In genomic region chr16:30446203-30446595, GRCh38 we compare ENCODE assay signal across 8 cellular contexts. TPM values are rescaled to one million over a fixed set of nuclear protein-coding genes. Genes with fewer than 3 reads are reported as not detected.
DNase-seq lines count a peak whose midpoint lies in the region; ATAC-seq, FAIRE-seq and TF ChIP-seq lines count a peak whose summit lies in the region.

No MANE protein-coding gene starts in this region.

- ATAC-seq in A549 (no peak), HG02885 (IDR thresholded peaks at IDR 0.05; ENCODE audit: poor library complexity, unreplicated experiment) (no peak), GM18870 (IDR thresholded peaks at IDR 0.05; ENCODE audit: unreplicated experiment) (no peak)

- FAIRE-seq in A549 (lab: Jason Lieb, UNC) = no peak

- WGBS in A549 (ENCODE audit: missing lambda C conversion rate) = 74% methylated on average over 10 of the region's 10 CpGs

- POLR2A ChIA-PET in A549 (lab: Yijun Ruan, JAX) = interaction anchor here (0.6 to 2.5 kb wide), 5 partner anchors 15 to 188 kb away, joined by 3 to 11 read pairs (median 3); partner anchors contain the start of genes DCTPP1 and ZNF764

- H3K27me3 ChIP-seq in HUES6 (ENCODE audit: control insufficient read depth, insufficient read depth, low read length) = no peaks in the 10 kb centered on the region
- no peaks in the 10 kb centered on the region for H3K27me3 ChIP-seq in muscle layer of colon (ENCODE audit: control insufficient read depth in 1 of 2, insufficient read depth in 2 of 2, low read length in 2 of 2)

- H3K27ac ChIP-seq in A549 (peak overlapping the region; percentile 91 to 99), HUES6 (ENCODE audit: low read depth, low read length) (no peak overlapping the region), muscle layer of colon (ENCODE audit: low read depth, low read length) (peak overlapping the region; percentile 90)

- H3K9me3 ChIP-seq in A549 = no peaks in the 10 kb centered on the region
- peaks cover 7% of the 10 kb centered on the region; the same call in 1 of the 2 replicates for H3K9me3 ChIP-seq in HUES6 (ENCODE audit: control insufficient read depth, insufficient read depth, low read depth, low read length)
- no peaks in the 10 kb centered on the region for H3K9me3 ChIP-seq in muscle layer of colon (ENCODE audit: low read length)

- peaks cover 19% of the 10 kb centered on the region for H3K4me1 ChIP-seq in A549
- peaks cover 14% of the 10 kb centered on the region for H3K4me1 ChIP-seq in HUES6 (ENCODE audit: control insufficient read depth, insufficient read depth, low read length)
- peaks cover 23% of the 10 kb centered on the region for H3K4me1 ChIP-seq in muscle layer of colon (ENCODE audit: insufficient read depth, low read length)

- TF ChIP-seq CTCF in A549 (IDR thresholded peaks at IDR 0.05) (no peak), cardiac fibroblast (IDR thresholded peaks at IDR 0.05; ENCODE audit: low read depth, low read length) (no peak)

- peaks cover 14% of the 10 kb centered on the region for H3K36me3 ChIP-seq in HUES6 (ENCODE audit: control insufficient read depth, insufficient read depth, low read length)
- peaks cover 13% of the 10 kb centered on the region for H3K36me3 ChIP-seq in muscle layer of colon (ENCODE audit: insufficient read depth, low read length)

- CTCF ChIA-PET in A549 (lab: Yijun Ruan, JAX) = interaction anchor here (1.3 to 6.7 kb wide), 4 partner anchors 15 to 183 kb away, joined by 5 to 36 read pairs (median 6); partner anchors contain the start of gene DCTPP1

- TF ChIP-seq EP300 in A549 (IDR thresholded peaks at IDR 0.05) = no peak

- peak overlapping the region; percentile 84 for H3K4me3 ChIP-seq in A549
- peak overlapping the region; percentile 68 for H3K4me3 ChIP-seq in HUES6 (ENCODE audit: low read depth, low read length)
- H3K4me3 ChIP-seq in cardiac fibroblast (replicated peaks in 1 of 2; ENCODE audit: low read depth in 2 of 2, low read length in 2 of 2) = peak overlapping the region; percentile 76 to 90
- peak overlapping the region in 1 of 2 donors; percentile 96 for H3K4me3 ChIP-seq in muscle layer of colon (ENCODE audit: low read depth in 1 of 2, low read length in 2 of 2)

- TF ChIP-seq POLR2A in A549 (IDR thresholded peaks at IDR 0.05; ENCODE audit: low read length) = no peak

- no peak for TF ChIP-seq RAD21 in A549 (conservative IDR thresholded peaks at IDR 0.05 in 1 of 2, IDR thresholded peaks at IDR 0.05 in 1 of 2)

- DNase-seq in A549 (ENCODE audit: low read depth in 1 of 2, low spot score in 1 of 2) (no peak), cardiac fibroblast (ENCODE audit: low read depth in 2 of 2) (no peak), DMS79 treated with DMSO at 0.1 percent for 48 hours (lab: John Stamatoyannopoulos, UW) (no peak), LoVo (ENCODE audit: low spot score) (no peak)

- H3K9ac ChIP-seq in HUES6 (ENCODE audit: low read length) (no peak overlapping the region), muscle layer of colon (ENCODE audit: low read length) (no peak overlapping the region)

- peak overlapping the region; percentile 83 for H3K4me2 ChIP-seq in A549

TF ChIP-seq in A549, 52 proteins besides CTCF, POLR2A, EP300 and RAD21:
- 0 out of 2 replicates have a peak, but pooled peaks have one; percentile 4 for TF ChIP-seq USF2 (IDR thresholded peaks at IDR 0.05)
- TF ChIP-seq BHLHE40 (IDR thresholded peaks at IDR 0.05; ENCODE audit: low read depth, low read length) = no peak
- no peak for TF ChIP-seq ESRRA (IDR thresholded peaks at IDR 0.05; ENCODE audit: borderline replicate concordance, low read length)
- no peak for TF ChIP-seq HOXB5 (CRISPR knock-in tag; IDR thresholded peaks at IDR 0.05)
- TF ChIP-seq ATOH8 (CRISPR knock-in tag; IDR thresholded peaks at IDR 0.05; ENCODE audit: low read depth) = no peak
- no peak for TF ChIP-seq ZSCAN20 (CRISPR knock-in tag; IDR thresholded peaks at IDR 0.05)
- no peak for TF ChIP-seq KDM5A (IDR thresholded peaks at IDR 0.05)
- TF ChIP-seq HES2 (IDR thresholded peaks at IDR 0.05) = 0 out of 2 replicates have a peak, but pooled peaks have one; percentile 6
- no peak for TF ChIP-seq FOXS1 (CRISPR knock-in tag; IDR thresholded peaks at IDR 0.05)
- no peak for TF ChIP-seq NR3C1 (IDR thresholded peaks at IDR 0.05)
- TF ChIP-seq ZNF302 (CRISPR knock-in tag; IDR thresholded peaks at IDR 0.05) = no peak
- no peak for TF ChIP-seq HDAC2 (IDR thresholded peaks at IDR 0.05)
- TF ChIP-seq EHMT2 (IDR thresholded peaks at IDR 0.05; ENCODE audit: low read depth) = no peak
- TF ChIP-seq CBX2 (IDR thresholded peaks at IDR 0.05; ENCODE audit: borderline replicate concordance, low read depth) = no peak
- TF ChIP-seq SREBF2 (IDR thresholded peaks at IDR 0.05) = no peak
- TF ChIP-seq CBX8 (IDR thresholded peaks at IDR 0.05) = no peak

RNA-seq across cellular contexts. Expression of gene SEPHS2, which starts 0.5 kb away (rescaled TPM):
- 61.5 and 72.6 TPM in 2 replicates for polyA plus RNA-seq in A549 (2011; rRNA removed)
- 36.4 and 42.6 TPM in 2 replicates for polyA plus RNA-seq in A549 (2012; cell fraction: cytosol; rRNA removed)
- polyA plus RNA-seq in A549 (2012; cell fraction: nucleus; rRNA removed) = 16.1 and 18.8 TPM in 2 replicates
- 42.8 to 48.9 TPM (median 47.8 TPM) in 3 replicates for polyA plus RNA-seq in A549 (2017; fragmentation: RNase III; extraction: RNeasy Plus Mini Kit Qiagen cat#74134 plus additional on column Dnase treatment)
- polyA minus RNA-seq in A549 (2011; rRNA and poly(A)+ RNA removed) = 32.3 and 37.4 TPM in 2 replicates

RNA-seq across cellular contexts. Expression of gene DCTPP1, which starts 16.4 kb away (rescaled TPM):
- polyA plus RNA-seq in A549 (2011; rRNA removed) (105 and 122 TPM in 2 replicates), A549 (2017; fragmentation: RNase III; extraction: RNeasy Plus Mini Kit Qiagen cat#74134 plus additional on column Dnase treatment) (114 to 121 TPM (median 120 TPM) in 3 replicates)
- polyA plus RNA-seq in A549 (2012; cell fraction: cytosol; rRNA removed) = 179 and 200 TPM in 2 replicates
- 106 and 110 TPM in 2 replicates for polyA plus RNA-seq in A549 (2012; cell fraction: nucleus; rRNA removed)
- 36.0 and 47.7 TPM in 2 replicates for polyA minus RNA-seq in A549 (2011; rRNA and poly(A)+ RNA removed)

RNA-seq across cellular contexts. Expression of gene ITGAL, which starts 26.3 kb away (rescaled TPM):
- polyA plus RNA-seq in A549 (2011; rRNA removed) (0.40 and 0.94 TPM in 2 replicates), A549 (2017; fragmentation: RNase III; extraction: RNeasy Plus Mini Kit Qiagen cat#74134 plus additional on column Dnase treatment) (0.08 to 0.51 TPM (median 0.17 TPM) in 3 replicates)
- polyA plus RNA-seq in A549 (2012; cell fraction: cytosol; rRNA removed) = 0.39 and 0.42 TPM in 2 replicates
- polyA plus RNA-seq in A549 (2012; cell fraction: nucleus; rRNA removed) = 0.31 and 0.95 TPM in 2 replicates
- polyA minus RNA-seq in A549 (2011; rRNA and poly(A)+ RNA removed) = 1.3 and 1.4 TPM in 2 replicates

RNA-seq across cellular contexts. Expression of gene ZNF771, which starts 38.8 kb away (rescaled TPM):
- polyA plus RNA-seq in A549 (2011; rRNA removed) = 5.0 and 5.7 TPM in 2 replicates
- 13.6 and 22.1 TPM in 2 replicates for polyA plus RNA-seq in A549 (2012; cell fraction: cytosol; rRNA removed)
- polyA plus RNA-seq in A549 (2012; cell fraction: nucleus; rRNA removed) = 12.7 and 26.3 TPM in 2 replicates
- polyA plus RNA-seq in A549 (2017; fragmentation: RNase III; extraction: RNeasy Plus Mini Kit Qiagen cat#74134 plus additional on column Dnase treatment) = 6.8 to 7.9 TPM (median 7.2 TPM) in 3 replicates
- 2.8 and 3.6 TPM in 2 replicates for polyA minus RNA-seq in A549 (2011; rRNA and poly(A)+ RNA removed)

RNA-seq across cellular contexts. Expression of gene ZNF48, which starts 51.0 kb away (rescaled TPM):
- polyA plus RNA-seq in A549 (2011; rRNA removed) (7.0 and 9.3 TPM in 2 replicates), A549 (2017; fragmentation: RNase III; extraction: RNeasy Plus Mini Kit Qiagen cat#74134 plus additional on column Dnase treatment) (9.1 to 10.4 TPM (median 9.7 TPM) in 3 replicates)
- 8.1 and 10.4 TPM in 2 replicates for polyA plus RNA-seq in A549 (2012; cell fraction: cytosol; rRNA removed)
- 12.0 and 13.2 TPM in 2 replicates for polyA plus RNA-seq in A549 (2012; cell fraction: nucleus; rRNA removed)
- polyA minus RNA-seq in A549 (2011; rRNA and poly(A)+ RNA removed) = 7.2 and 9.6 TPM in 2 replicates
